In genomic region chr18:34620258-34620861, GRCh38 we compare ENCODE assay signal across 28 cellular contexts.
"Had no signal": no experiment of that assay in that cellular context is flagged by ENCODE, and none has a peak within 500 bp of the region (broad histone marks: within the 10 kb centered on the region; RNA-seq: fewer than 3 reads in every experiment).

No MANE protein-coding gene starts in this region.

- H3K27ac Mint-ChIP-seq: dendritic cell treated with granulocyte-macrophage colony-stimulating factor and Interleukin-4, amounts not matched to agents 40 ng/mL and 50 ng/mL, for 4 days; effector memory CD8-positive, alpha-beta T cell had no signal

- H3K79me2 ChIP-seq: hepatocyte had no signal

- H3K4me3 Mint-ChIP-seq: dendritic cell treated with granulocyte-macrophage colony-stimulating factor and Interleukin-4, amounts not matched to agents 40 ng/mL and 50 ng/mL, for 4 days; effector memory CD8-positive, alpha-beta T cell had no signal

- H3K27ac ChIP-seq: colonic mucosa, coronary artery, dorsolateral prefrontal cortex, epithelial cell of prostate, esophagus muscularis mucosa, esophagus squamous epithelium, foreskin keratinocyte, gastrocnemius medialis, gastroesophageal sphincter, heart left ventricle, heart right ventricle, hepatocyte had no signal

- H3K36me3 ChIP-seq: colonic mucosa, esophagus muscularis mucosa, esophagus squamous epithelium, gastrocnemius medialis, gastroesophageal sphincter, heart left ventricle, heart right ventricle had no signal

- H3K27me3 ChIP-seq: colonic mucosa, dorsolateral prefrontal cortex, esophagus muscularis mucosa, esophagus squamous epithelium, foreskin keratinocyte, gastrocnemius medialis, gastroesophageal sphincter, heart left ventricle, heart right ventricle, hepatocyte had no signal

- H3K4me1 ChIP-seq: colonic mucosa, esophagus squamous epithelium, foreskin keratinocyte, gastroesophageal sphincter had no signal

- H3K9me3 ChIP-seq: colonic mucosa, esophagus muscularis mucosa, esophagus squamous epithelium, gastrocnemius medialis, gastroesophageal sphincter had no signal

- DNase-seq: colonic mucosa; cortex of kidney; dermis blood vessel endothelial cell; dorsolateral prefrontal cortex; effector CD4-positive, alpha-beta T cell; effector CD8-positive, alpha-beta T cell; effector memory CD4-positive, alpha-beta T cell; effector memory CD8-positive, alpha-beta T cell; erythroblast; esophagus squamous epithelium; foreskin fibroblast; foreskin keratinocyte; foreskin melanocyte; gastrocnemius medialis; glutamatergic neuron; head of caudate nucleus; heart left ventricle; heart right ventricle had no signal

- H2AFZ ChIP-seq: hepatocyte had no signal

- H3K4me3 ChIP-seq: colonic mucosa, coronary artery, dorsolateral prefrontal cortex, esophagus muscularis mucosa, esophagus squamous epithelium, gastrocnemius medialis, gastroesophageal sphincter, heart left ventricle, heart right ventricle, hepatocyte had no signal

- ATAC-seq: effector memory CD8-positive, alpha-beta T cell; esophagus mucosa; foreskin keratinocyte; gastrocnemius medialis; gastroesophageal sphincter; heart left ventricle; heart right ventricle had no signal

- FAIRE-seq: colon, endometrium, endothelial cell of umbilical vein had no signal

- H3K4me2 ChIP-seq: hepatocyte had no signal

- H3K27me3 Mint-ChIP-seq: dendritic cell treated with granulocyte-macrophage colony-stimulating factor and Interleukin-4, amounts not matched to agents 40 ng/mL and 50 ng/mL, for 4 days; effector memory CD8-positive, alpha-beta T cell had no signal
